Comparison of ENCODE assay signal across 25 cellular contexts in the genomic region with DNA sequence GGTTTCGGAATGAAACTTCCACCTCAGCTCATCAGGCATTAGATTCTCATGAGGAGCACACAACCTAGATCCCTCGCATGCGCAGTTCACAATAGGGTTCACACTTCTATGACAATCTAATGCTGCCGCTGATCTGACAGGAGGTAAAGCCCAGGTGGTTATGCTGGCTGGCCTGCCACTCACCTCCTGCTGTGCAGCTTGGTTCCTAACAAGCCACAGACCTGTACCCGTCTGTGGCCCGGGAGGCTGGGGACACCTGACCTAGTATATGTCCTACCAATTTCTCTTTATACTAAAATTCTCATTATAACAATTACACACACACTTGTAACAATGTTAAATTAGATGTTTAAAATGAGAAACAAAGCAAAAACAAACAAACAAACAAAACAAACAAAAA.
A peak's percentile ranks its signal among the peaks of the same experiment; 100 is the strongest.
DNase-seq lines count a peak whose midpoint lies in the region; ATAC-seq and FAIRE-seq lines count a peak whose summit lies in the region.
"Had no signal": no experiment of that assay in that cellular context is flagged by ENCODE, and none has a peak within 500 bp of the region (broad histone marks: within the 10 kb centered on the region; RNA-seq: fewer than 3 reads in every experiment).

No MANE protein-coding gene starts in this region.

- FAIRE-seq in small intestine (lab: Jason Lieb, UNC), result no peak
- FAIRE-seq: A549, G401.6, H54 had no signal

- H3K4me3 ChIP-seq in small intestine (ENCODE audit: low read depth in 1 of 2, low read length in 2 of 2), result no peak overlapping the region
- H3K4me3 ChIP-seq: A549, Peyer's patch, SK-N-MC had no signal

- no peaks in the 10 kb centered on the region for H3K4me1 ChIP-seq in small intestine (ENCODE audit: control insufficient read depth in 2 of 2, insufficient read depth in 1 of 2, low read depth in 1 of 2, low read length in 1 of 2)
- H3K4me1 ChIP-seq: A549, Caco-2 had no signal

- peak overlapping the region; percentile 24 for H3K27ac Mint-ChIP-seq in central memory CD8-positive, alpha-beta T cell (ENCODE audit: low read depth)
- peak overlapping the region; percentile 32 for H3K27ac Mint-ChIP-seq in stimulated activated memory B cell treated with anti-CD40 and anti-IgM and Interleukin-4, amounts not matched to agents 10 μg/mL and 1 μg/mL and 100 μg/mL, for 72 hours
- H3K27ac Mint-ChIP-seq in stimulated activated effector memory CD8-positive, alpha-beta T cell treated with anti-CD3 and anti-CD28 coated beads, Interleukin-12 subunit alpha, Interleukin-12 subunit beta, amount 100 ng/mL, for 72 hours, result no peak overlapping the region

- no peaks in the 10 kb centered on the region for H3K36me3 Mint-ChIP-seq in central memory CD8-positive, alpha-beta T cell (ENCODE audit: insufficient read depth)
- H3K36me3 Mint-ChIP-seq in stimulated activated memory B cell treated with anti-CD40 and anti-IgM and Interleukin-4, amounts not matched to agents 10 μg/mL and 1 μg/mL and 100 μg/mL, for 72 hours, result no peaks in the 10 kb centered on the region
- H3K36me3 Mint-ChIP-seq in stimulated activated effector memory CD8-positive, alpha-beta T cell treated with anti-CD3 and anti-CD28 coated beads, Interleukin-12 subunit alpha, Interleukin-12 subunit beta, amount 100 ng/mL, for 72 hours, result no peaks in the 10 kb centered on the region
- H3K36me3 Mint-ChIP-seq: CD4-positive, alpha-beta memory T cell had no signal

- H3K4me3 Mint-ChIP-seq in central memory CD8-positive, alpha-beta T cell, result no peak overlapping the region
- H3K4me3 Mint-ChIP-seq in stimulated activated memory B cell treated with anti-CD40 and anti-IgM and Interleukin-4, amounts not matched to agents 10 μg/mL and 1 μg/mL and 100 μg/mL, for 72 hours, result no peak overlapping the region
- H3K4me3 Mint-ChIP-seq in stimulated activated effector memory CD8-positive, alpha-beta T cell treated with anti-CD3 and anti-CD28 coated beads, Interleukin-12 subunit alpha, Interleukin-12 subunit beta, amount 100 ng/mL, for 72 hours, result no peak overlapping the region
- H3K4me3 Mint-ChIP-seq: CD4-positive, alpha-beta memory T cell had no signal

- WGBS in small intestine, 3 donors, result 90 to 92% (median 90%) methylated on average over 6 of the region's 6 CpGs

- H3K27me3 Mint-ChIP-seq in central memory CD8-positive, alpha-beta T cell, result no peaks in the 10 kb centered on the region
- no peaks in the 10 kb centered on the region for H3K27me3 Mint-ChIP-seq in stimulated activated memory B cell treated with anti-CD40 and anti-IgM and Interleukin-4, amounts not matched to agents 10 μg/mL and 1 μg/mL and 100 μg/mL, for 72 hours
- H3K27me3 Mint-ChIP-seq: CD4-positive, alpha-beta memory T cell had no signal

- H3K36me3 ChIP-seq in small intestine (ENCODE audit: control insufficient read depth in 2 of 2, insufficient read depth in 2 of 2, low read length in 2 of 2), result no peaks in the 10 kb centered on the region
- H3K36me3 ChIP-seq: Peyer's patch had no signal

- H3K4me1 Mint-ChIP-seq in central memory CD8-positive, alpha-beta T cell, result peaks cover 7% of the 10 kb centered on the region
- peaks cover 34% of the 10 kb centered on the region for H3K4me1 Mint-ChIP-seq in stimulated activated memory B cell treated with anti-CD40 and anti-IgM and Interleukin-4, amounts not matched to agents 10 μg/mL and 1 μg/mL and 100 μg/mL, for 72 hours
- peaks cover 8% of the 10 kb centered on the region for H3K4me1 Mint-ChIP-seq in stimulated activated effector memory CD8-positive, alpha-beta T cell treated with anti-CD3 and anti-CD28 coated beads, Interleukin-12 subunit alpha, Interleukin-12 subunit beta, amount 100 ng/mL, for 72 hours

- no peaks in the 10 kb centered on the region for H3K9me3 Mint-ChIP-seq in central memory CD8-positive, alpha-beta T cell
- H3K9me3 Mint-ChIP-seq in stimulated activated memory B cell treated with anti-CD40 and anti-IgM and Interleukin-4, amounts not matched to agents 10 μg/mL and 1 μg/mL and 100 μg/mL, for 72 hours, result no peaks in the 10 kb centered on the region
- H3K9me3 Mint-ChIP-seq in stimulated activated effector memory CD8-positive, alpha-beta T cell treated with anti-CD3 and anti-CD28 coated beads, Interleukin-12 subunit alpha, Interleukin-12 subunit beta, amount 100 ng/mL, for 72 hours, result no peaks in the 10 kb centered on the region
- H3K9me3 Mint-ChIP-seq: CD4-positive, alpha-beta memory T cell had no signal

- no peaks in the 10 kb centered on the region for H3K9me3 ChIP-seq in small intestine (ENCODE audit: control insufficient read depth, low read depth)
- H3K9me3 ChIP-seq: A549, Caco-2, Peyer's patch had no signal

- no peaks in the 10 kb centered on the region for H3K27me3 ChIP-seq in small intestine (ENCODE audit: control insufficient read depth in 2 of 2, insufficient read depth in 2 of 2, low read length in 2 of 2)
- H3K27me3 ChIP-seq: Peyer's patch had no signal

- peak; percentile 2 for DNase-seq in NCI-H748 (lab: John Stamatoyannopoulos, UW; ENCODE audit: unreplicated experiment)
- DNase-seq in NCI-H748 treated with DMSO at 0.1 percent for 48 hours (lab: John Stamatoyannopoulos, UW), result no peak
- DNase-seq in NCI-H69 (lab: John Stamatoyannopoulos, UW), result peak; percentile 2
- no peak for DNase-seq in central memory CD8-positive, alpha-beta T cell (ENCODE audit: low spot score in 2 of 2)
- DNase-seq in mucosa of gallbladder (ENCODE audit: low spot score), result no peak
- no peak for DNase-seq in small intestine
- no peak for DNase-seq in stimulated activated effector memory CD8-positive, alpha-beta T cell treated with anti-CD3 and anti-CD28 coated beads, Interleukin-12 subunit alpha, Interleukin-12 subunit beta, amount 100 ng/mL, for 72 hours (ENCODE audit: low spot score in 2 of 2)
- DNase-seq: C1 segment of cervical spinal cord; Caco-2; CD4-positive, alpha-beta memory T cell; MV-4-11; NCI-H1105; NCI-H1436 treated with DMSO at 0.1 percent for 48 hours; NCI-H2029; NCI-H446 treated with DMSO at 0.1 percent for 48 hours; NCI-H774; OCI-M1; Peyer's patch; SIG-M5 had no signal

- no peak for ATAC-seq in central memory CD8-positive, alpha-beta T cell (replicated peaks; ENCODE audit: extremely low read depth, poor library complexity, severe bottlenecking)
- no peak for ATAC-seq in stimulated activated memory B cell treated with anti-CD40 and anti-IgM and Interleukin-4, amounts not matched to agents 10 μg/mL and 1 μg/mL and 100 μg/mL, for 72 hours
- ATAC-seq in stimulated activated effector memory CD8-positive, alpha-beta T cell treated with anti-CD3 and anti-CD28 coated beads, Interleukin-12 subunit alpha, Interleukin-12 subunit beta, amount 100 ng/mL, for 72 hours, result no peak
- ATAC-seq: A549 had no signal

- no peak overlapping the region for H3K27ac ChIP-seq in small intestine (ENCODE audit: low read depth in 1 of 2, low read length in 1 of 2)
- H3K27ac ChIP-seq: A549, HL-60, Peyer's patch, SK-N-MC had no signal

Comparison
In these comparisons a context has a peak if more than half of its experiments do, and no peak if none do; other contexts are left out.
1. DNase-seq: peak in NCI-H748 (single experiment) and NCI-H69 (single experiment); none in NCI-H748 treated with DMSO at 0.1 percent for 48 hours (single experiment), central memory CD8-positive, alpha-beta T cell (0 of 2), mucosa of gallbladder (single experiment), small intestine (single experiment) and stimulated activated effector memory CD8-positive, alpha-beta T cell treated with anti-CD3 and anti-CD28 coated beads, Interleukin-12 subunit alpha, Interleukin-12 subunit beta, amount 100 ng/mL, for 72 hours (0 of 2).